18 cellular contexts compared by ENCODE assay signal in the genomic region with DNA sequence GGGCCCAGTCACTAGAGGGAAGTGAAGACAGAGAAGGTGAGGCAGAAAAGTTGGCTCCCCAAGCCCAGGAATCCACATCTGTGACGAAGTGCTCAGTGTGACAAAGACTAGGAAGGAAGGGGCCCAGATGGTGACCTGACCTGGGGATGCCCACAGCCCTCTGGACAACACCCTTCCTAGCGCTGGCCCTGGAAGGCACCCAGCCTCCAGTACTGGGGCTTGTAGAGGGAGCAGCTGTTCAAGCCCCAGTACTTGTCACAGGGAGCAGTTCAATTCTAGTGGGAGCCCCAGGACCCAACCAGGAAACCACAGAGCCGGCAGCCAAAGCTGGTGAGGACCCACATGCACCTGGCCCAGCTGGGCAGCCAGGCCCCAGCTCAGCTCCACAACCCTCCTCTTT.
A peak's percentile ranks its signal among the peaks of the same experiment; 100 is the strongest.
DNase-seq lines count a peak whose midpoint lies in the region; ATAC-seq, FAIRE-seq and TF ChIP-seq lines count a peak whose summit lies in the region.
"Had no signal": no experiment of that assay in that cellular context is flagged by ENCODE, and none has a peak within 500 bp of the region (broad histone marks: within the 10 kb centered on the region; RNA-seq: fewer than 3 reads in every experiment).

No MANE protein-coding gene starts in this region.

- H3K23ac ChIP-seq in mesenchymal stem cell (ENCODE audit: low read length in 2 of 2), result no peak overlapping the region

- TF ChIP-seq EP300 in HepG2 (IDR thresholded peaks at IDR 0.05; ENCODE audit: low read depth in 2 of 2, low read length in 2 of 2) (no peak), HepG2 (CRISPR knock-in tag; IDR thresholded peaks at IDR 0.05; ENCODE audit: borderline replicate concordance) (no peak)

- no peak overlapping the region for H2BK15ac ChIP-seq in mesenchymal stem cell (ENCODE audit: low read depth, poor library complexity, severe bottlenecking)

- no peak overlapping the region for H3K27ac Mint-ChIP-seq in activated B cell treated with CpG ODN at 0.5 μM for 24 hours
- no peak overlapping the region for H3K27ac Mint-ChIP-seq in activated T-cell treated with anti-CD3 and anti-CD28 coated beads, Interleukin-2, amount 50 U/mL, for 72 hours
- H3K27ac Mint-ChIP-seq: activated naive CD8-positive, alpha-beta T cell treated with anti-CD3 and anti-CD28 coated beads, Interleukin-2, amount 50 U/mL, for 24 hours had no signal

- H4K20me1 ChIP-seq in HepG2 (ENCODE audit: insufficient read depth, low read length), result no peaks in the 10 kb centered on the region

- no peak for TF ChIP-seq RAD21 in HepG2 (CRISPR knock-in tag; IDR thresholded peaks at IDR 0.05)

- H3K4me2 ChIP-seq in HepG2 (ENCODE audit: low read depth, low read length), result no peak overlapping the region
- H3K4me2 ChIP-seq in mesenchymal stem cell (ENCODE audit: low read length, poor library complexity, severe bottlenecking), result no peak overlapping the region
- H3K4me2 ChIP-seq: KMS-11 had no signal

- H3K9me3 Mint-ChIP-seq in activated B cell treated with CpG ODN at 0.5 μM for 24 hours, result no peaks in the 10 kb centered on the region
- H3K9me3 Mint-ChIP-seq in activated T-cell treated with anti-CD3 and anti-CD28 coated beads, Interleukin-2, amount 50 U/mL, for 72 hours, result no peaks in the 10 kb centered on the region
- H3K9me3 Mint-ChIP-seq: activated naive CD8-positive, alpha-beta T cell treated with anti-CD3 and anti-CD28 coated beads, Interleukin-2, amount 50 U/mL, for 24 hours had no signal

- FAIRE-seq in HepG2 (lab: Jason Lieb, UNC), result no peak
- FAIRE-seq: GM18507, islet of Langerhans had no signal

- no peak overlapping the region for H3K14ac ChIP-seq in mesenchymal stem cell (ENCODE audit: low read length in 2 of 2)

- H4K91ac ChIP-seq in mesenchymal stem cell (ENCODE audit: low read length), result peak overlapping the region; percentile 89

- ATAC-seq in right lobe of liver (no peak), HepG2 (no peak), activated B cell treated with CpG ODN at 0.5 μM for 24 hours (ENCODE audit: low read depth) (no peak), aorta (ENCODE audit: low FRiP score) (no peak)
- no peak for ATAC-seq in activated T-cell treated with anti-CD3 and anti-CD28 coated beads, Interleukin-2, amount 50 U/mL, for 72 hours (replicated peaks in 1 of 2)
- ATAC-seq: activated naive CD8-positive, alpha-beta T cell treated with anti-CD3 and anti-CD28 coated beads, Interleukin-2, amount 50 U/mL, for 24 hours had no signal

- H2BK12ac ChIP-seq in mesenchymal stem cell (ENCODE audit: low read length in 2 of 2), result peak overlapping the region; percentile 7 to 9

- no peak overlapping the region for H2BK120ac ChIP-seq in mesenchymal stem cell (ENCODE audit: low read depth, low read length)

- no peak overlapping the region for H3K4me3 ChIP-seq in right lobe of liver
- no peak overlapping the region for H3K4me3 ChIP-seq in HepG2 (replicated peaks in 1 of 3; ENCODE audit: insufficient read depth in 1 of 3, low read depth in 2 of 3, low read length in 3 of 3)
- no peak overlapping the region for H3K4me3 ChIP-seq in mesenchymal stem cell (ENCODE audit: insufficient read depth in 1 of 2, low read depth in 1 of 2, low read length in 2 of 2)
- H3K4me3 ChIP-seq in aorta (ENCODE audit: low read length in 2 of 2), result no peak overlapping the region
- H3K4me3 ChIP-seq: uterus had no signal

- CTCF ChIA-PET in HepG2 (lab: Yijun Ruan, JAX; ENCODE audit: low intra/inter-chr PET ratio, low total read pairs) (no interaction called here), activated B cell treated with CpG ODN at 0.5 μM for 24 hours (lab: Charles Lee) (no interaction called here)

- 50% methylated on average over 1 of the region's 3 CpGs for WGBS in right lobe of liver (ENCODE audit: insufficient coverage, low coverage, low lambda C conversion rate, missing lambda C conversion rate)
- 94% methylated on average over 2 of the region's 3 CpGs for WGBS in HepG2 (ENCODE audit: low lambda C conversion rate)
- WGBS in mesenchymal stem cell, result 85% methylated on average over 3 of the region's 3 CpGs
- 84 to 93% methylated on average over 3 of the region's 3 CpGs for WGBS in aorta, 2 donors

- H3K36me3 ChIP-seq in right lobe of liver (no peaks in the 10 kb centered on the region), HepG2 (replicated peaks in 1 of 2; ENCODE audit: control insufficient read depth in 1 of 2, insufficient read depth in 2 of 2, low read length in 2 of 2) (no peaks in the 10 kb centered on the region; a peak in 1 of 5 replicates), mesenchymal stem cell (ENCODE audit: control insufficient read depth in 1 of 2, insufficient read depth in 2 of 2, low read depth in 1 of 2, low read length in 2 of 2) (peaks cover 0 to 15% of the 10 kb centered on the region in 2 experiments), aorta (ENCODE audit: control insufficient read depth in 1 of 2, insufficient read depth in 2 of 2, low read length in 1 of 2) (no peaks in the 10 kb centered on the region)
- H3K36me3 ChIP-seq: uterus had no signal

- peak overlapping the region; percentile 67 to 84 for H3K4ac ChIP-seq in mesenchymal stem cell (ENCODE audit: low read depth in 1 of 2, low read length in 2 of 2)

- TF ChIP-seq POLR2A in right lobe of liver (IDR thresholded peaks at IDR 0.05) (no peak), HepG2 (IDR thresholded peaks at IDR 0.05; ENCODE audit: insufficient read depth in 1 of 2, low read depth in 2 of 2, low read length in 2 of 2) (no peak)

- no peaks in the 10 kb centered on the region for H3K79me2 ChIP-seq in HepG2 (ENCODE audit: insufficient read depth, low read length)

- H3K4me1 ChIP-seq in right lobe of liver, result no peaks in the 10 kb centered on the region
- H3K4me1 ChIP-seq in HepG2 (ENCODE audit: insufficient read depth, low read length), result no peaks in the 10 kb centered on the region
- peaks cover 26% of the 10 kb centered on the region for H3K4me1 ChIP-seq in mesenchymal stem cell (ENCODE audit: control insufficient read depth, insufficient read depth, low read depth, low read length)
- H3K4me1 ChIP-seq in aorta (ENCODE audit: control insufficient read depth in 1 of 2, insufficient read depth in 2 of 2, low read length in 2 of 2), result no peaks in the 10 kb centered on the region
- H3K4me1 ChIP-seq: uterus had no signal

- H2BK5ac ChIP-seq in mesenchymal stem cell (ENCODE audit: low read depth, low read length, poor library complexity, severe bottlenecking), result no peak overlapping the region

- peaks cover 5% of the 10 kb centered on the region for H3K79me1 ChIP-seq in mesenchymal stem cell (replicated peaks; ENCODE audit: low read length, poor library complexity, severe bottlenecking)

- no peaks in the 10 kb centered on the region for H3K9me3 ChIP-seq in right lobe of liver
- no peaks in the 10 kb centered on the region for H3K9me3 ChIP-seq in HepG2 (ENCODE audit: low read length)
- no peaks in the 10 kb centered on the region for H3K9me3 ChIP-seq in mesenchymal stem cell (ENCODE audit: control insufficient read depth, low read length)
- H3K9me3 ChIP-seq in aorta (ENCODE audit: control insufficient read depth, low read length), result no peaks in the 10 kb centered on the region
- H3K9me3 ChIP-seq: uterus had no signal

- no peaks in the 10 kb centered on the region for H3K36me3 Mint-ChIP-seq in activated B cell treated with CpG ODN at 0.5 μM for 24 hours (ENCODE audit: low read depth)
- H3K36me3 Mint-ChIP-seq in activated T-cell treated with anti-CD3 and anti-CD28 coated beads, Interleukin-2, amount 50 U/mL, for 72 hours (ENCODE audit: insufficient read depth in 2 of 2), result no peaks in the 10 kb centered on the region

- H3K4me1 Mint-ChIP-seq in activated B cell treated with CpG ODN at 0.5 μM for 24 hours, result peaks cover 34% of the 10 kb centered on the region
- H3K4me1 Mint-ChIP-seq in activated T-cell treated with anti-CD3 and anti-CD28 coated beads, Interleukin-2, amount 50 U/mL, for 72 hours (ENCODE audit: low read depth), result no peaks in the 10 kb centered on the region

- POLR2A ChIA-PET in HepG2 (lab: Yijun Ruan, JAX) (no interaction called here), activated B cell treated with CpG ODN at 0.5 μM for 24 hours (lab: Charles Lee) (no interaction called here)

- BruUV-seq in HepG2 (replicated peaks; lab: Mats Ljungman, UMichigan), result no TSS peak

- no peak overlapping the region for H3K9ac ChIP-seq in HepG2 (ENCODE audit: insufficient read depth, low read depth, low read length)
- H3K9ac ChIP-seq in mesenchymal stem cell (ENCODE audit: low read length), result no peak overlapping the region
- H3K9ac ChIP-seq: KMS-11 had no signal

- peak overlapping the region; percentile 12 for H3K4me3 Mint-ChIP-seq in activated B cell treated with CpG ODN at 0.5 μM for 24 hours
- H3K4me3 Mint-ChIP-seq in activated T-cell treated with anti-CD3 and anti-CD28 coated beads, Interleukin-2, amount 50 U/mL, for 72 hours, result no peak overlapping the region
- H3K4me3 Mint-ChIP-seq: activated naive CD8-positive, alpha-beta T cell treated with anti-CD3 and anti-CD28 coated beads, Interleukin-2, amount 50 U/mL, for 24 hours had no signal

- H2AFZ ChIP-seq in HepG2 (ENCODE audit: low read length), result no peak overlapping the region
- H2AFZ ChIP-seq in mesenchymal stem cell (ENCODE audit: low read depth, low read length), result no peak overlapping the region

- H3K18ac ChIP-seq in mesenchymal stem cell (ENCODE audit: low read depth in 1 of 2, low read length in 2 of 2), result peak overlapping the region; percentile 26 to 29

- no peak overlapping the region for H2AK5ac ChIP-seq in mesenchymal stem cell (ENCODE audit: low read length, severe bottlenecking)

- no peak overlapping the region for H3K27ac ChIP-seq in right lobe of liver
- no peak overlapping the region for H3K27ac ChIP-seq in HepG2 (ENCODE audit: extremely low read length, insufficient read depth, low read length)
- no peak overlapping the region for H3K27ac ChIP-seq in mesenchymal stem cell (ENCODE audit: low read length, poor library complexity, severe bottlenecking)
- no peak overlapping the region for H3K27ac ChIP-seq in aorta (ENCODE audit: low read depth in 1 of 2, low read length in 2 of 2)
- H3K27ac ChIP-seq: KMS-11, uterus had no signal

- H3K27me3 ChIP-seq in right lobe of liver (no peaks in the 10 kb centered on the region), HepG2 (ENCODE audit: control insufficient read depth in 1 of 2, insufficient read depth in 2 of 2, low read length in 2 of 2) (no peaks in the 10 kb centered on the region), mesenchymal stem cell (ENCODE audit: control insufficient read depth in 1 of 2, insufficient read depth in 1 of 2, low read length in 2 of 2) (no peaks in the 10 kb centered on the region), aorta (ENCODE audit: control insufficient read depth in 1 of 2, insufficient read depth in 2 of 2, low read length in 1 of 2) (no peaks in the 10 kb centered on the region)
- H3K27me3 ChIP-seq: uterus had no signal

- peak overlapping the region; percentile 66 for H4K8ac ChIP-seq in mesenchymal stem cell (ENCODE audit: low read length)

- peak in 2 of 3 donors; percentile 12 to 38 for DNase-seq in right lobe of liver
- DNase-seq in HepG2 (ENCODE audit: low spot score), result no peak
- DNase-seq in activated B cell treated with CpG ODN at 0.5 μM for 24 hours, result no peak
- no peak for DNase-seq in mesenchymal stem cell
- peak; percentile 16 to 35 for DNase-seq in aorta
- DNase-seq in NCI-H82 treated with DMSO at 0.1 percent for 48 hours (lab: John Stamatoyannopoulos, UW; ENCODE audit: unreplicated experiment), result no peak
- no peak for DNase-seq in ecto neural progenitor cell (ENCODE audit: low spot score)
- no peak for DNase-seq in activated T-cell treated with anti-CD3 and anti-CD28 coated beads, Interleukin-2, amount 50 U/mL, for 72 hours
- DNase-seq: activated CD8-positive, alpha-beta memory T cell treated with anti-CD3 and anti-CD28 coated beads, Interleukin-2, amount 50 U/mL, for 48 hours; activated naive CD8-positive, alpha-beta T cell treated with anti-CD3 and anti-CD28 coated beads, Interleukin-2, amount 50 U/mL, for 24 hours; cortex of kidney; EL; SHP77; stimulated activated CD4-positive, alpha-beta T cell treated with anti-CD3 and anti-CD28 coated beads, Interleukin-12 subunit alpha, Interleukin-12 subunit beta, amount 100 ng/mL, for 4 hours; uterus had no signal

- in situ Hi-C loops in HepG2 (cut with HindIII; ENCODE audit: extremely low pct_ligation_motif_present, low pct_unique_long_range_greater_than_20kb), result no loop called here

- TF ChIP-seq CTCF in right lobe of liver (IDR thresholded peaks at IDR 0.05) (no peak), HepG2 (CRISPR knock-in tag; IDR thresholded peaks at IDR 0.05) (no peak), activated B cell treated with CpG ODN at 0.5 μM for 24 hours (IDR thresholded peaks at IDR 0.05) (no peak)

- intact Hi-C loops in right lobe of liver (cut with DNase I) (no loop called here), HepG2 (cut with micrococcal nuclease; ENCODE audit: unreplicated experiment) (no loop called here), activated B cell treated with CpG ODN at 0.5 μM for 24 hours (cut with micrococcal nuclease) (no loop called here), aorta (cut with DNase I) (no loop called here)

- H3K27me3 Mint-ChIP-seq in activated B cell treated with CpG ODN at 0.5 μM for 24 hours, result no peaks in the 10 kb centered on the region
- H3K27me3 Mint-ChIP-seq in activated T-cell treated with anti-CD3 and anti-CD28 coated beads, Interleukin-2, amount 50 U/mL, for 72 hours (ENCODE audit: low read depth), result no peaks in the 10 kb centered on the region
- H3K27me3 Mint-ChIP-seq: activated naive CD8-positive, alpha-beta T cell treated with anti-CD3 and anti-CD28 coated beads, Interleukin-2, amount 50 U/mL, for 24 hours had no signal

Comparison
In these comparisons a context has a peak if more than half of its experiments do, and no peak if none do; other contexts are left out.
1. DNase-seq: peak in right lobe of liver (2 of 3) and aorta (2 of 2); none in HepG2 (single experiment), activated B cell treated with CpG ODN at 0.5 μM for 24 hours (single experiment), mesenchymal stem cell (single experiment), NCI-H82 treated with DMSO at 0.1 percent for 48 hours (single experiment), ecto neural progenitor cell (single experiment) and activated T-cell treated with anti-CD3 and anti-CD28 coated beads, Interleukin-2, amount 50 U/mL, for 72 hours (0 of 2).